22 cellular contexts compared by ENCODE assay signal in genomic region chr11:134596404-134596803, GRCh38.
"Had no signal": no experiment of that assay in that cellular context is flagged by ENCODE, and none has a peak within 500 bp of the region (broad histone marks: within the 10 kb centered on the region; RNA-seq: fewer than 3 reads in every experiment).

No MANE protein-coding gene starts in this region.

- H3K27ac Mint-ChIP-seq: effector memory CD8-positive, alpha-beta T cell; natural killer cell; stimulated activated effector memory CD8-positive, alpha-beta T cell treated with anti-CD3 and anti-CD28 coated beads, Interleukin-12 subunit alpha, Interleukin-12 subunit beta, amount 100 ng/mL, for 72 hours; type B pancreatic cell had no signal

- H3K4me3 Mint-ChIP-seq: effector memory CD8-positive, alpha-beta T cell; immature natural killer cell; natural killer cell; stimulated activated effector memory CD8-positive, alpha-beta T cell treated with anti-CD3 and anti-CD28 coated beads, Interleukin-12 subunit alpha, Interleukin-12 subunit beta, amount 100 ng/mL, for 72 hours; type B pancreatic cell had no signal

- H3K9me3 Mint-ChIP-seq: effector memory CD8-positive, alpha-beta T cell; natural killer cell; stimulated activated effector memory CD8-positive, alpha-beta T cell treated with anti-CD3 and anti-CD28 coated beads, Interleukin-12 subunit alpha, Interleukin-12 subunit beta, amount 100 ng/mL, for 72 hours; type B pancreatic cell had no signal

- DNase-seq: dermis blood vessel endothelial cell; effector memory CD8-positive, alpha-beta T cell; hypothalamus; immature natural killer cell; left ventricle myocardium superior; lower lobe of right lung; natural killer cell; occipital lobe; pancreas; retina; right lobe of liver; stimulated activated CD4-positive, alpha-beta T cell treated with anti-CD3 and anti-CD28 coated beads, Interleukin-12 subunit alpha, Interleukin-12 subunit beta, amount 100 ng/mL, for 4 hours; stimulated activated CD4-positive, alpha-beta T cell treated with anti-CD3 and anti-CD28 coated beads, Interleukin-1b, Interleukin-23, amount 100 ng/mL, for 48 hours; stimulated activated CD4-positive, alpha-beta T cell treated with anti-CD3 and anti-CD28 coated beads, Interleukin-4, amount 100 ng/mL, for 24 hours; stimulated activated naive CD4-positive, alpha-beta T cell treated with Interleukin-2 at 50 U/mL for 16 hours; stomach; thyroid gland; uterus had no signal

- H3K4me3 ChIP-seq: colonic mucosa, lower lobe of right lung, pancreas, right lobe of liver, smooth muscle cell, stomach, thyroid gland, uterus had no signal

- H3K27me3 ChIP-seq: colonic mucosa, right lobe of liver, thyroid gland, uterus had no signal

- H3K36me3 Mint-ChIP-seq: immature natural killer cell; natural killer cell; stimulated activated effector memory CD8-positive, alpha-beta T cell treated with anti-CD3 and anti-CD28 coated beads, Interleukin-12 subunit alpha, Interleukin-12 subunit beta, amount 100 ng/mL, for 72 hours; type B pancreatic cell had no signal

- H3K27ac ChIP-seq: colonic mucosa, lower lobe of right lung, pancreas, right lobe of liver, stomach, thyroid gland, uterus had no signal

- H3K36me3 ChIP-seq: colonic mucosa, lower lobe of right lung, pancreas, right lobe of liver, stomach, thyroid gland, uterus had no signal

- H3K4me1 Mint-ChIP-seq: stimulated activated effector memory CD8-positive, alpha-beta T cell treated with anti-CD3 and anti-CD28 coated beads, Interleukin-12 subunit alpha, Interleukin-12 subunit beta, amount 100 ng/mL, for 72 hours had no signal

- H3K4me1 ChIP-seq: colonic mucosa, lower lobe of right lung, pancreas, right lobe of liver, stomach, uterus had no signal

- H3K9me3 ChIP-seq: colonic mucosa, lower lobe of right lung, pancreas, right lobe of liver, thyroid gland, uterus had no signal
